Comparison of ENCODE assay signal across 7 cellular contexts in the genomic region with DNA sequence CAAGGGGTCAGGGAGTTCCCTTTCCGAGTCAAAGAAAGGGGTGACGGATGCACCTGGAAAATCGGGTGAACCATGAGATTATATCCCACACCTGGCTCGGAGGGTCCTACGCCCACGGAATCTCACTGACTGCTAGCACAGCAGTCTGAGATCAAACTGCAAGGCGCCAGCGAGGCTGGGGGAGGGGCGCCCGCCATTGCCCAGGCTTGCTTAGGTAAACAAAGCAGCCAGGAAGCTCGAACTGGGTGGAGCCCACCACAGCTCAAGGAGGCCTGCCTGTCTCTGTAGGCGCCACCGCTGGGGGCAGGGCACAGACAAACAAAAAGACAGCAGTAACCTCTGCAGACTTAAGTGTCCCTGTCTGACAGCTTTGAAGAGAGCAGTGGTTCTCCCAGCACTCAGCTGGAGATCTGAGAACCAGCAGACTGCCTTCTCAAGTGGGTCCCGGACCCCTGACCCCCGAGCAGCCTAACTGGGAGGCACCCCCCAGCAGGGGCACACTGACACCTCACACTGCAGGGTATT. TPM values are rescaled to one million over a fixed set of nuclear protein-coding genes. Genes with fewer than 3 reads are reported as not detected.
DNase-seq lines count a peak whose midpoint lies in the region; ATAC-seq, FAIRE-seq and TF ChIP-seq lines count a peak whose summit lies in the region.
"Not testable (repeated sequence)": the region's sequence is repeated elsewhere in the genome, so short reads cannot be mapped to it uniquely, and the experiment has no call there.

No MANE protein-coding gene starts in this region.

- peak; percentile 22; the same call in 2 of the 3 replicates for TF ChIP-seq CTCF in H9 (conservative IDR thresholded peaks at IDR 0.05)
- TF ChIP-seq CTCF in RWPE2 (IDR thresholded peaks at IDR 0.05; ENCODE audit: poor library complexity, severe bottlenecking); bronchial epithelial cell (IDR thresholded peaks at IDR 0.05; ENCODE audit: insufficient read depth, low read length, severe bottlenecking); left lung (IDR thresholded peaks at IDR 0.05); upper lobe of right lung (IDR thresholded peaks at IDR 0.05): not testable (repeated sequence)

- intact Hi-C loops in left lung (cut with DNase I); upper lobe of right lung (cut with DNase I): not testable (repeated sequence)

- not testable (repeated sequence) for FAIRE-seq in bronchial epithelial cell (lab: Jason Lieb, UNC)

- H3T11ph ChIP-seq in H9 (ENCODE audit: low read length) = not testable (repeated sequence)

- H3K23me2 ChIP-seq in H9 (ENCODE audit: insufficient read length, low read depth, low read length, poor library complexity, severe bottlenecking) = not testable (repeated sequence)

- H3K9me3 Mint-ChIP-seq in H9 = peaks cover 38 to 42% of the 10 kb centered on the region in 2 experiments

- H3K4me1 Mint-ChIP-seq in H9 = not testable (repeated sequence)

- WGBS in H9 (ENCODE audit: extremely low coverage, insufficient read length, low lambda C conversion rate) = no CpG with 5 or more reads among the region's 15 CpGs

- H3K27me3 ChIP-seq in H9 (ENCODE audit: insufficient read depth, low read length); RWPE2 (ENCODE audit: insufficient read depth, poor library complexity, severe bottlenecking); bronchial epithelial cell (ENCODE audit: control insufficient read depth, insufficient read depth, low read length); left lung; upper lobe of right lung: not testable (repeated sequence)

- not testable (repeated sequence) for H3K27me3 Mint-ChIP-seq in H9 (ENCODE audit: low read depth)

- not testable (repeated sequence) for H3K79me2 ChIP-seq in H9 (ENCODE audit: insufficient read depth, low read length)

- not testable (repeated sequence) for H4K5ac ChIP-seq in H9 (ENCODE audit: insufficient read length, low read depth, low read length)

- not testable (repeated sequence) for H2BK15ac ChIP-seq in H9 (ENCODE audit: low read depth, low read length)

- H3K18ac ChIP-seq in H9 (ENCODE audit: insufficient read length, low read depth, low read length) = not testable (repeated sequence)

- not testable (repeated sequence) for H3K23ac ChIP-seq in H9 (ENCODE audit: insufficient read length, low read depth, low read length)

- not testable (repeated sequence) for H2BK20ac ChIP-seq in H9 (ENCODE audit: low read depth, low read length, poor library complexity, severe bottlenecking)

- H3K27ac Mint-ChIP-seq in H9 = peak overlapping the region in 1 of 3 experiments; percentile 70; a peak in 1 of 7 replicates

- H3K36me3 Mint-ChIP-seq in H9 (ENCODE audit: insufficient read depth in 1 of 3, low read depth in 3 of 3) = peaks cover 6 to 39% (median 21%) of the 10 kb centered on the region in 3 experiments

- not testable (repeated sequence) for H3K56ac ChIP-seq in H9 (ENCODE audit: insufficient read length, low read depth, low read length)

- H3K9me3 ChIP-seq in H9 (ENCODE audit: control insufficient read depth, low read depth, low read length) (peaks cover 18% of the 10 kb centered on the region), left lung (peaks cover 0 to 19% of the 10 kb centered on the region in 2 donors), upper lobe of right lung (peaks cover 11% of the 10 kb centered on the region)
- not testable (repeated sequence) for H3K9me3 ChIP-seq in RWPE2 (ENCODE audit: severe bottlenecking)

- not testable (repeated sequence) for H2BK120ac ChIP-seq in H9 (ENCODE audit: low read depth, low read length, poor library complexity, severe bottlenecking)

- H4K8ac ChIP-seq in H9 (replicated peaks; ENCODE audit: insufficient read length, low read depth, low read length) = not testable (repeated sequence)

- not testable (repeated sequence) for H3K9ac ChIP-seq in H9 (ENCODE audit: extremely low read depth, insufficient read length, low read length)

- DNase-seq in H9 (peak; percentile 58), NCI-H748 (lab: John Stamatoyannopoulos, UW; ENCODE audit: unreplicated experiment) (peak; percentile 68), RWPE2 (ENCODE audit: low spot score) (peak; percentile 7), bronchial epithelial cell (ENCODE audit: low read depth) (peak; percentile 12), left lung (peak; percentile 9 to 12), mesenteric fat pad (ENCODE audit: low spot score) (peak; percentile 14), upper lobe of right lung (peak; percentile 19)

- H2BK12ac ChIP-seq in H9 (ENCODE audit: insufficient read length, low read depth, low read length) = not testable (repeated sequence)

- not testable (repeated sequence) for H3K4me3 Mint-ChIP-seq in H9

- H3K27ac ChIP-seq in H9 (ENCODE audit: insufficient read length, low read depth, low read length); RWPE2 (ENCODE audit: poor library complexity, severe bottlenecking); left lung; upper lobe of right lung: not testable (repeated sequence)

- H3K4me3 ChIP-seq in RWPE2 (ENCODE audit: severe bottlenecking); bronchial epithelial cell (ENCODE audit: low read depth, low read length); left lung; upper lobe of right lung: not testable (repeated sequence)

- not testable (repeated sequence) for H3K36me3 ChIP-seq in RWPE2 (ENCODE audit: low read depth); bronchial epithelial cell (ENCODE audit: control insufficient read depth, insufficient read depth, low read length); left lung; upper lobe of right lung

- not testable (repeated sequence) for H3K4me2 ChIP-seq in H9 (ENCODE audit: insufficient read depth, insufficient read length, low read length)

- not testable (repeated sequence) for H3K14ac ChIP-seq in H9 (ENCODE audit: insufficient read depth, low read length)

- not testable (repeated sequence) for H3K4ac ChIP-seq in H9 (ENCODE audit: low read depth, low read length)

- H3K4me1 ChIP-seq in H9 (ENCODE audit: insufficient read depth, low read length); RWPE2 (ENCODE audit: insufficient read depth, poor library complexity, severe bottlenecking); left lung; upper lobe of right lung: not testable (repeated sequence)

- H2BK5ac ChIP-seq in H9 (ENCODE audit: insufficient read length, low read length) = not testable (repeated sequence)

- not testable (repeated sequence) for H4K91ac ChIP-seq in H9 (ENCODE audit: insufficient read length, low read depth, low read length)

- H2AK5ac ChIP-seq in H9 (ENCODE audit: insufficient read length, low read length) = not testable (repeated sequence)

- H4K20me1 ChIP-seq in H9 (ENCODE audit: control insufficient read depth, insufficient read depth, insufficient read length) = not testable (repeated sequence)

- not testable (repeated sequence) for H2AFZ ChIP-seq in H9 (ENCODE audit: low read length)

- ATAC-seq in RWPE2 (ENCODE audit: low read depth); left lung; upper lobe of right lung: not testable (repeated sequence)

- H3K79me1 ChIP-seq in H9 (ENCODE audit: insufficient read depth, low read depth, low read length, poor library complexity, severe bottlenecking) = not testable (repeated sequence)

RNA-seq across cellular contexts. Expression of gene KLF15, which starts 25.3 kb away (rescaled TPM):
- 10.8 and 11.4 TPM in 2 replicates for total RNA-seq in H9 (2021)
- 0.26 and 3.4 TPM in 2 replicates for total RNA-seq in bronchial epithelial cell
- total RNA-seq in left lung = 10 to 100 TPM; 12.8 to 14.8 TPM
- total RNA-seq in mesenteric fat pad = 53.8 TPM
- total RNA-seq in upper lobe of right lung = 44.6 TPM

Comparison
In these comparisons a context has a peak if more than half of its experiments do, and no peak if none do; other contexts are left out.
1. DNase-seq: peak in every context shown above with its lines; median percentile 68 in NCI-H748; 58 in H9; 19 in upper lobe of right lung; 14 in mesenteric fat pad; 12 in bronchial epithelial cell; 10 in left lung; 7 in RWPE2.